Comparison of ENCODE assay signal across 17 cellular contexts in the genomic region with DNA sequence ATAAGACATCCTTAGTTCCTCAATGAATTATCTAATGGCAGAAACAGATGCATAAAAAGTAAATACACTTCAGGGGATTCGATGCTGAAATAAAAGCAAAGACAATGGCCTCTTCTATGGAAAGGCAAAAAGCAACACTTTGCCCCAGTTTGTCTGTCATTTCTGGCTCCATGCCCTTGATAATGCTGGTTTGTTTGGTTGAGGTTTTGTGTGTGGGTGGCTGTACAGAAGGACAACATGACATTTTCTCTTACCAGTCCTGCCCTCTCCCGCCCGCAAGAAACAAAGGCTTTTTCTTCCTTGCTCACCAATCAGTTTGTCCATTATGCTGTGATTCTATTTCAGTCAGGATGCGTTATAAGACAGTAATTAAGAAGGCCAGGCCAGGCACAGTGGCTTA. TPM values are rescaled to one million over a fixed set of nuclear protein-coding genes. Genes with fewer than 3 reads are reported as not detected.
DNase-seq lines count a peak whose midpoint lies in the region; ATAC-seq and TF ChIP-seq lines count a peak whose summit lies in the region.
"Had no signal": no experiment of that assay in that cellular context is flagged by ENCODE, and none has a peak within 500 bp of the region (broad histone marks: within the 10 kb centered on the region; RNA-seq: fewer than 3 reads in every experiment).

No MANE protein-coding gene starts in this region.

- H3K4me3 ChIP-seq in osteoblast (ENCODE audit: insufficient read depth, low read length): no peak overlapping the region
- H3K4me3 ChIP-seq: cardiac muscle cell, hepatocyte, pancreas, transverse colon had no signal

- peaks cover 7% of the 10 kb centered on the region for H3K4me1 ChIP-seq in osteoblast (ENCODE audit: insufficient read depth, low read length)
- H3K4me1 ChIP-seq: transverse colon had no signal

- peak; percentile 89 for DNase-seq in Ammon's horn (ENCODE audit: low spot score)
- peak; percentile 95 for DNase-seq in SK-MEL-5 (ENCODE audit: low read depth, low spot score)
- peak in 39 of 42 donors; percentile 8 to 87 (median 62) for DNase-seq in head of caudate nucleus
- no peak for DNase-seq in osteoblast (ENCODE audit: insufficient read length, low spot score, missing footprints)
- DNase-seq in NCI-H1048 (lab: John Stamatoyannopoulos, UW): no peak
- no peak for DNase-seq in DMS153 (lab: John Stamatoyannopoulos, UW)
- DNase-seq: activated CD4-positive, alpha-beta T cell treated with anti-CD3 and anti-CD28 coated beads, Interleukin-2, amount 50 U/mL, for 48 hours; activated T-cell treated with anti-CD3 and anti-CD28 coated beads, Interleukin-2, amount 50 U/mL, for 72 hours; DMS79; RPMI8226; transverse colon had no signal

- in situ Hi-C loops in SK-MEL-5 (cut with HindIII; ENCODE audit: low pct_unique_long_range_greater_than_20kb, low sequenced_read_pairs): no loop called here

- no peaks in the 10 kb centered on the region for H3K36me3 ChIP-seq in osteoblast (ENCODE audit: insufficient read depth, low read length)
- H3K36me3 ChIP-seq: cardiac muscle cell, pancreas, transverse colon had no signal

- no peak for TF ChIP-seq CTCF in osteoblast (IDR thresholded peaks at IDR 0.05; ENCODE audit: extremely low read depth, low read depth, low read length)

- H4K20me1 ChIP-seq in osteoblast (ENCODE audit: insufficient read depth, low read length): no peaks in the 10 kb centered on the region

- no peaks in the 10 kb centered on the region for H3K27me3 ChIP-seq in osteoblast (ENCODE audit: insufficient read depth, low read length)
- H3K27me3 ChIP-seq: cardiac muscle cell, hepatocyte, pancreas, transverse colon had no signal

- no peaks in the 10 kb centered on the region for H3K9me3 ChIP-seq in osteoblast (ENCODE audit: low read depth, low read length)
- H3K9me3 ChIP-seq: pancreas, transverse colon had no signal

- ATAC-seq in GM18520 (IDR thresholded peaks at IDR 0.05; ENCODE audit: unreplicated experiment) (no peak), HG03442 (IDR thresholded peaks at IDR 0.05; ENCODE audit: unreplicated experiment) (no peak)
- ATAC-seq: activated T-cell treated with anti-CD3 and anti-CD28 coated beads, Interleukin-2, amount 50 U/mL, for 72 hours had no signal

- H3K4me2 ChIP-seq in osteoblast (ENCODE audit: insufficient read depth, low read length): peak overlapping the region; percentile 45
- H3K4me2 ChIP-seq: hepatocyte had no signal

- peak overlapping the region; percentile 80 for H2AFZ ChIP-seq in osteoblast (ENCODE audit: low read length)
- H2AFZ ChIP-seq: hepatocyte had no signal

- intact Hi-C loops in head of caudate nucleus (cut with DNase I): no loop called here

- no peaks in the 10 kb centered on the region for H3K79me2 ChIP-seq in osteoblast (ENCODE audit: insufficient read depth, low read length)
- H3K79me2 ChIP-seq: hepatocyte had no signal

- H3K27ac ChIP-seq in osteoblast (ENCODE audit: low read depth, low read length): no peak overlapping the region
- H3K27ac ChIP-seq: C4-2B, cardiac muscle cell, hepatocyte, transverse colon had no signal

RNA-seq across cellular contexts. Expression of gene WDR89, which starts 18.1 kb away (rescaled TPM):
- 14.4 and 14.5 TPM in 2 replicates for total RNA-seq in SK-MEL-5 (2014; rRNA removed; shearing (Covaris generic))
- 5.0 and 6.9 TPM in 2 replicates for polyA plus RNA-seq in SK-MEL-5 (2015; cell fraction: cytosol; rRNA removed)
- polyA plus RNA-seq in SK-MEL-5 (2015; cell fraction: nucleus; rRNA removed): 7.4 and 10.7 TPM in 2 replicates
- total RNA-seq in osteoblast: 8.3 and 10.5 TPM in 2 replicates

Comparison
In these comparisons a context has a peak if more than half of its experiments do, and no peak if none do; other contexts are left out.
1. DNase-seq: peak in Ammon's horn (single experiment), SK-MEL-5 (single experiment) and head of caudate nucleus (39 of 42); none in osteoblast (single experiment), NCI-H1048 (single experiment) and DMS153 (single experiment).